9 cellular contexts compared by ENCODE assay signal in genomic region chr6:6418421-6418820, GRCh38.
"Had no signal": no experiment of that assay in that cellular context is flagged by ENCODE, and none has a peak within 500 bp of the region (broad histone marks: within the 10 kb centered on the region; RNA-seq: fewer than 3 reads in every experiment).

No MANE protein-coding gene starts in this region.

- H2AFZ ChIP-seq: GM23248 had no signal

- H3K4me3 Mint-ChIP-seq: HFFc6, IgD-negative memory B cell had no signal

- H3K4me3 ChIP-seq: GM23248, HAP-1 had no signal

- H3K9me3 ChIP-seq: HAP-1 had no signal

- ATAC-seq: HCT116 had no signal

- DNase-seq: GM23248, GOT3, H7, HFFc6, KG1 had no signal

- H3K27ac Mint-ChIP-seq: HFFc6, IgD-negative memory B cell had no signal

- H3K36me3 ChIP-seq: HAP-1 had no signal

- H3K4me1 Mint-ChIP-seq: IgD-negative memory B cell had no signal

- H3K4me1 ChIP-seq: HAP-1 had no signal

- H3K27ac ChIP-seq: GM23248, HL-60 had no signal

- H3K9ac ChIP-seq: GM23248 had no signal
